ENCODE assay signal across 19 cellular contexts in the genomic region with DNA sequence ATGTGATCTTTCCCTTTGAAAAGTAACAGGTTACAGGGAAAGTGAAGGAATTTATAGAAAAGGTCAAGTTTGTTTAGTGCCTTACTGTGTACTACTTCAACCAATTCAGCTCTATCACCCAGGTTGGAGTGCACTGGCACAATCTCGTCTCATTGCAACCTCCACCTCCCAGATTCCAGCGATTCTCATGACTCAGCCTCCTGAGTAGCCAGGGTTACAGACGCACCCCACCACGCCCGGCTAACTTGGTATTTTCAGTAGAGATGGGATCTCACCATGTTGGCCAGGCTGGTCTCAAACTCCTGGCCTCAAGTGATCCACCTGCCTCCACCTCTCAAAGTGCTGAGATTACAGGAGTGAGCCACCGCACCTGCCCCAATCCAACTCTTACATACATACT.
DNase-seq lines count a peak whose midpoint lies in the region; TF ChIP-seq lines count a peak whose summit lies in the region.
"Had no signal": no experiment of that assay in that cellular context is flagged by ENCODE, and none has a peak within 500 bp of the region (broad histone marks: within the 10 kb centered on the region; RNA-seq: fewer than 3 reads in every experiment).

No MANE protein-coding gene starts in this region.

- H3K27ac ChIP-seq in left ventricle myocardium inferior (replicated peaks) (peak overlapping the region; percentile 57), right atrium auricular region (no peak overlapping the region), rectal smooth muscle tissue (ENCODE audit: low read depth, low read length) (peak overlapping the region; percentile 28)

- intact Hi-C loops in left ventricle myocardium inferior (cut with micrococcal nuclease) = no loop called here

- H3K27me3 ChIP-seq in left ventricle myocardium inferior (ENCODE audit: low read depth) = no peaks in the 10 kb centered on the region
- no peaks in the 10 kb centered on the region for H3K27me3 ChIP-seq in right atrium auricular region
- H3K27me3 ChIP-seq in rectal smooth muscle tissue (ENCODE audit: control insufficient read depth, insufficient read depth, low read length) = no peaks in the 10 kb centered on the region
- H3K27me3 ChIP-seq: BE2C had no signal

- H3K4me3 ChIP-seq in left ventricle myocardium inferior (no peak overlapping the region), right atrium auricular region (no peak overlapping the region), epithelial cell of esophagus (ENCODE audit: low read length) (no peak overlapping the region), rectal smooth muscle tissue (ENCODE audit: low read length) (no peak overlapping the region)
- H3K4me3 ChIP-seq: GM23338 had no signal

- H3K36me3 ChIP-seq in left ventricle myocardium inferior (no peaks in the 10 kb centered on the region), right atrium auricular region (no peaks in the 10 kb centered on the region), rectal smooth muscle tissue (ENCODE audit: control insufficient read depth, insufficient read depth, low read length) (no peaks in the 10 kb centered on the region)
- H3K36me3 ChIP-seq: BE2C had no signal

- no peak overlapping the region for H3K9ac ChIP-seq in rectal smooth muscle tissue (ENCODE audit: low read length)

- DNase-seq in left ventricle myocardium inferior (no peak), right atrium auricular region (ENCODE audit: low spot score) (no peak), epithelial cell of esophagus (ENCODE audit: low read depth) (peak; percentile 11), G401 (ENCODE audit: low spot score) (no peak), NCI-H146 treated with DMSO at 0.1 percent for 48 hours (lab: John Stamatoyannopoulos, UW; ENCODE audit: unreplicated experiment) (no peak)
- DNase-seq: BE2C; C1 segment of cervical spinal cord; CD4-positive, CD25-positive, alpha-beta regulatory T cell; CD8-positive, alpha-beta memory T cell; COR-L47; DMS 273 treated with DMSO at 0.1 percent for 48 hours; DMS53; DND-41; EL; HCEC 1CT; HFFc6; IMR-90 had no signal

- in situ Hi-C loops in G401 (cut with HindIII; ENCODE audit: low sequenced_read_pairs) = no loop called here

- H3K4me1 ChIP-seq in left ventricle myocardium inferior (peaks cover 51% of the 10 kb centered on the region), right atrium auricular region (peaks cover 0 to 13% of the 10 kb centered on the region in 2 donors), rectal smooth muscle tissue (ENCODE audit: control insufficient read depth, insufficient read depth, low read length) (peaks cover 3% of the 10 kb centered on the region)
- H3K4me1 ChIP-seq: BE2C had no signal

- TF ChIP-seq CTCF in left ventricle myocardium inferior (IDR thresholded peaks at IDR 0.05; ENCODE audit: borderline replicate concordance) (no peak), right atrium auricular region (IDR thresholded peaks at IDR 0.05) (no peak), epithelial cell of esophagus (IDR thresholded peaks at IDR 0.05; ENCODE audit: insufficient read depth, low read depth, low read length, missing control alignments) (no peak)

- H3K9me3 ChIP-seq in left ventricle myocardium inferior (replicated peaks) (no peaks in the 10 kb centered on the region), right atrium auricular region (no peaks in the 10 kb centered on the region)
- H3K9me3 ChIP-seq: BE2C had no signal

Comparison
In these comparisons a context has a peak if more than half of its experiments do, and no peak if none do; other contexts are left out.
1. H3K27ac ChIP-seq: peak in left ventricle myocardium inferior (single experiment) and rectal smooth muscle tissue (single experiment); none in right atrium auricular region (0 of 2).